ENCODE assay signal across 21 cellular contexts in the genomic region with DNA sequence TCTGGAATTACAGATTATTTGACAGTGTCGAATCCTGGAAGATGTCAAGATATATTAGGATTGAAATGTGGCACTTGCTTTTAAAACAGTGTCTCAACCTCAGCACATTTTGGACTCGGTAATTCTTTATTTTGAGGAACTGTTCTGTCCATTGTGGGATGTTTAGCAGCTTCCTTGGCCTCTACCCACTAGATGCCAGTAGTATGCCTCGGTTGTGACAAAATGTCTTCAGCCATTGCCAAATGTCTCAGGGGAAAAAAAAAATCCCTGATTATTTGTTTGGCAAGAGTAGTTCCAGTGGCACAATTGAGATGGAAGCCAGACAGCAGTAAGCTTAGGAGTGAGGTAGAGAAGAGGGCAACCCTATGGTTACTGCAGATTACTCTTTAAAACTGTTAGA.
"Had no signal": no experiment of that assay in that cellular context is flagged by ENCODE, and none has a peak within 500 bp of the region (broad histone marks: within the 10 kb centered on the region; RNA-seq: fewer than 3 reads in every experiment).

No MANE protein-coding gene starts in this region.

- H3K4me1 ChIP-seq: breast epithelium, left lung, spleen, thyroid gland had no signal

- H3K9me3 ChIP-seq: breast epithelium, left lung, mucosa of descending colon, ovary, spleen, thyroid gland had no signal

- H3K4me3 ChIP-seq: breast epithelium, coronary artery, left lung, mucosa of descending colon, ovary, spleen, thyroid gland had no signal

- H3K27me3 Mint-ChIP-seq: activated naive CD4-positive, alpha-beta T cell treated with anti-CD3 and anti-CD28 coated beads, Interleukin-2, amount 50 U/mL, for 24 hours; naive B cell; stimulated activated naive B cell treated with anti-CD40 and anti-IgM and Interleukin-4, amounts not matched to agents 10 μg/mL and 1 μg/mL and 100 μg/mL, for 72 hours had no signal

- ATAC-seq: activated CD4-positive, CD25-positive, alpha-beta regulatory T cell treated with anti-CD3 and anti-CD28 coated beads, Interleukin-2, amount 50 U/mL, for 24 hours; esophagus mucosa; left lung; mucosa of descending colon; sciatic nerve; stimulated activated naive B cell treated with anti-CD40 and anti-IgM and Interleukin-4, amounts not matched to agents 10 μg/mL and 1 μg/mL and 100 μg/mL, for 72 hours had no signal

- H3K9me3 Mint-ChIP-seq: activated naive CD4-positive, alpha-beta T cell treated with anti-CD3 and anti-CD28 coated beads, Interleukin-2, amount 50 U/mL, for 24 hours; naive B cell; neural crest cell; stimulated activated naive B cell treated with anti-CD40 and anti-IgM and Interleukin-4, amounts not matched to agents 10 μg/mL and 1 μg/mL and 100 μg/mL, for 72 hours; T-helper 1 cell treated with Interleukin-12 subunit alpha and Interleukin-12 subunit beta and Interleukin-4 antibody, amounts not matched to agents 30 μg/mL and 1 μg/mL, for 36 hours had no signal

- H3K27me3 ChIP-seq: breast epithelium, left lung, ovary, spleen, thyroid gland had no signal

- H3K36me3 Mint-ChIP-seq: activated naive CD4-positive, alpha-beta T cell treated with anti-CD3 and anti-CD28 coated beads, Interleukin-2, amount 50 U/mL, for 24 hours; naive B cell; stimulated activated naive B cell treated with anti-CD40 and anti-IgM and Interleukin-4, amounts not matched to agents 10 μg/mL and 1 μg/mL and 100 μg/mL, for 72 hours had no signal

- H3K36me3 ChIP-seq: breast epithelium, left lung, ovary, spleen, thyroid gland had no signal

- H3K27ac Mint-ChIP-seq: activated naive CD4-positive, alpha-beta T cell treated with anti-CD3 and anti-CD28 coated beads, Interleukin-2, amount 50 U/mL, for 24 hours; naive B cell; stimulated activated naive B cell treated with anti-CD40 and anti-IgM and Interleukin-4, amounts not matched to agents 10 μg/mL and 1 μg/mL and 100 μg/mL, for 72 hours; T-helper 1 cell treated with Interleukin-12 subunit alpha and Interleukin-12 subunit beta and Interleukin-4 antibody, amounts not matched to agents 30 μg/mL and 1 μg/mL, for 36 hours had no signal

- DNase-seq: activated CD4-positive, alpha-beta T cell treated with anti-CD3 and anti-CD28 coated beads, Interleukin-2, amount 50 U/mL, for 1 hour; activated CD8-positive, alpha-beta memory T cell treated with anti-CD3 and anti-CD28 coated beads, Interleukin-2, amount 50 U/mL, for 4 hours; activated effector memory CD4-positive, alpha-beta T cell treated with Interleukin-2 at 50 U/mL for 16 hours; activated T-cell treated with anti-CD3 and anti-CD28 coated beads, Interleukin-2, amount 50 U/mL, for 48 hours; effector CD4-positive, alpha-beta T cell; kidney; left lung; mucosa of descending colon; naive B cell; ovary; spleen; stimulated activated naive B cell treated with anti-CD40 and anti-IgM and Interleukin-4, amounts not matched to agents 10 μg/mL and 1 μg/mL and 100 μg/mL, for 72 hours; thyroid gland had no signal

- H3K27ac ChIP-seq: breast epithelium, coronary artery, left lung, ovary, spleen, thyroid gland had no signal

- H3K4me1 Mint-ChIP-seq: activated naive CD4-positive, alpha-beta T cell treated with anti-CD3 and anti-CD28 coated beads, Interleukin-2, amount 50 U/mL, for 24 hours; naive B cell; neural crest cell; stimulated activated naive B cell treated with anti-CD40 and anti-IgM and Interleukin-4, amounts not matched to agents 10 μg/mL and 1 μg/mL and 100 μg/mL, for 72 hours had no signal

- H3K4me3 Mint-ChIP-seq: activated naive CD4-positive, alpha-beta T cell treated with anti-CD3 and anti-CD28 coated beads, Interleukin-2, amount 50 U/mL, for 24 hours; naive B cell; neural crest cell; stimulated activated naive B cell treated with anti-CD40 and anti-IgM and Interleukin-4, amounts not matched to agents 10 μg/mL and 1 μg/mL and 100 μg/mL, for 72 hours; T-helper 1 cell treated with Interleukin-12 subunit alpha and Interleukin-12 subunit beta and Interleukin-4 antibody, amounts not matched to agents 30 μg/mL and 1 μg/mL, for 36 hours had no signal
